Comparison of ENCODE assay signal across 8 cellular contexts in genomic region chr16:85612191-85612800, GRCh38. TPM values are rescaled to one million over a fixed set of nuclear protein-coding genes. Genes with fewer than 3 reads are reported as not detected.
DNase-seq lines count a peak whose midpoint lies in the region; ATAC-seq and TF ChIP-seq lines count a peak whose summit lies in the region.

No MANE protein-coding gene starts in this region.

- H3K79me2 ChIP-seq in OCI-LY7 (ENCODE audit: insufficient read depth, low read depth, low read length), result peaks cover 29% of the 10 kb centered on the region; the same call in 1 of the 2 replicates

- peak overlapping the region; percentile 76 for H3K4me3 ChIP-seq in OCI-LY7 (ENCODE audit: low read depth, low read length, poor library complexity, severe bottlenecking)
- peak overlapping the region; percentile 43 for H3K4me3 ChIP-seq in astrocyte of the cerebellum (ENCODE audit: low read depth, low read length)
- H3K4me3 ChIP-seq in iPS-11a (ENCODE audit: low read depth, low read length), result peak overlapping the region; percentile 76
- H3K4me3 ChIP-seq in skeletal muscle tissue (ENCODE audit: low read length in 3 of 3), result peak overlapping the region; percentile 71 to 79 (median 73)

- no peak for TF ChIP-seq CTCF in OCI-LY7 (conservative IDR thresholded peaks at IDR 0.05; ENCODE audit: low read length)
- no peak for TF ChIP-seq CTCF in astrocyte of the cerebellum (IDR thresholded peaks at IDR 0.05; ENCODE audit: low read depth, low read length, missing control alignments)

- POLR2A ChIA-PET in OCI-LY7 (lab: Charles Lee), result interaction anchor here (0.5 kb wide), 1 partner anchor 1470 kb away, joined by 4 read pairs; no protein-coding TSS in a partner anchor

- CTCF ChIA-PET in OCI-LY7 (lab: Charles Lee; ENCODE audit: unreplicated experiment), result interaction anchor here (0.6 kb wide), 1 partner anchor 55 kb away, joined by 4 read pairs; no protein-coding TSS in a partner anchor

- DNase-seq in COLO829 (ENCODE audit: low spot score) (peak; percentile 68), HK-2 (ENCODE audit: unreplicated experiment) (peak; percentile 97), OCI-LY7 (ENCODE audit: low spot score) (peak; percentile 52), astrocyte of the cerebellum (ENCODE audit: low read depth) (no peak)

- H3K27ac ChIP-seq in OCI-LY7 (ENCODE audit: low read depth, low read length, poor library complexity, severe bottlenecking), result peak overlapping the region; percentile 86
- H3K27ac ChIP-seq in skeletal muscle tissue (ENCODE audit: low read depth, low read length), result peak overlapping the region; percentile 98

- no TSS peak for BruUV-seq in OCI-LY7 (replicated peaks; lab: Mats Ljungman, UMichigan)

- H3K27me3 ChIP-seq in skeletal muscle tissue (ENCODE audit: control insufficient read depth in 3 of 3, insufficient read depth in 3 of 3, low read length in 3 of 3), result no peaks in the 10 kb centered on the region

- peaks cover 8% of the 10 kb centered on the region; the same call in 1 of the 2 replicates for H4K20me1 ChIP-seq in OCI-LY7 (ENCODE audit: insufficient read depth, low read length)

- H2AFZ ChIP-seq in OCI-LY7 (ENCODE audit: low read length), result peak overlapping the region; percentile 36; the same call in 1 of the 2 replicates

- peaks cover 79% of the 10 kb centered on the region for H3K4me1 ChIP-seq in OCI-LY7 (ENCODE audit: insufficient read depth, low read length, poor library complexity, severe bottlenecking)
- peaks cover 43 to 53% (median 50%) of the 10 kb centered on the region in 3 donors for H3K4me1 ChIP-seq in skeletal muscle tissue (ENCODE audit: control insufficient read depth in 3 of 3, insufficient read depth in 3 of 3, low read length in 3 of 3)

- peak overlapping the region; percentile 96 for H3K4me2 ChIP-seq in OCI-LY7 (ENCODE audit: low read length)

- in situ Hi-C loops in astrocyte of the cerebellum (cut with HindIII; ENCODE audit: low sequenced_read_pairs), result no loop called here

- ATAC-seq in GM21360 (IDR thresholded peaks at IDR 0.05; ENCODE audit: unreplicated experiment) (no peak), GM19397 (IDR thresholded peaks at IDR 0.05; ENCODE audit: unreplicated experiment) (no peak)

- peak overlapping the region; percentile 77 to 87 (median 86) for H3K9ac ChIP-seq in skeletal muscle tissue (ENCODE audit: low read depth in 1 of 3, low read length in 3 of 3)

- H3K9me3 ChIP-seq in OCI-LY7 (ENCODE audit: low read length) (no peaks in the 10 kb centered on the region), skeletal muscle tissue (ENCODE audit: control insufficient read depth in 3 of 3, low read length in 3 of 3) (no peaks in the 10 kb centered on the region)

- intact Hi-C loops in OCI-LY7 (cut with micrococcal nuclease; ENCODE audit: unreplicated experiment), result loop anchor here (2.0 to 5.0 kb wide), 3 partner anchors 40 to 309 kb away; partner anchors contain the start of gene GINS2

- no peaks in the 10 kb centered on the region for H3K9me2 ChIP-seq in OCI-LY7 (ENCODE audit: insufficient read depth, low read length)

- H3K36me3 ChIP-seq in OCI-LY7 (ENCODE audit: insufficient read depth, low read length) (peaks cover 3% of the 10 kb centered on the region; the same call in 1 of the 2 replicates), skeletal muscle tissue (ENCODE audit: control insufficient read depth in 3 of 3, insufficient read depth in 3 of 3, low read length in 3 of 3) (no peaks in the 10 kb centered on the region)

RNA-seq across cellular contexts. Expression of gene GSE1, which starts 0.8 kb away (rescaled TPM):
- 30.9 and 32.4 TPM in 2 replicates for total RNA-seq in OCI-LY7 (2014; rRNA removed; shearing (Covaris generic))
- total RNA-seq in OCI-LY7 (2022) (56.2 and 66.6 TPM in 2 replicates), skeletal muscle tissue (27.7 TPM)
